ENCODE assay signal across 10 cellular contexts in the genomic region with DNA sequence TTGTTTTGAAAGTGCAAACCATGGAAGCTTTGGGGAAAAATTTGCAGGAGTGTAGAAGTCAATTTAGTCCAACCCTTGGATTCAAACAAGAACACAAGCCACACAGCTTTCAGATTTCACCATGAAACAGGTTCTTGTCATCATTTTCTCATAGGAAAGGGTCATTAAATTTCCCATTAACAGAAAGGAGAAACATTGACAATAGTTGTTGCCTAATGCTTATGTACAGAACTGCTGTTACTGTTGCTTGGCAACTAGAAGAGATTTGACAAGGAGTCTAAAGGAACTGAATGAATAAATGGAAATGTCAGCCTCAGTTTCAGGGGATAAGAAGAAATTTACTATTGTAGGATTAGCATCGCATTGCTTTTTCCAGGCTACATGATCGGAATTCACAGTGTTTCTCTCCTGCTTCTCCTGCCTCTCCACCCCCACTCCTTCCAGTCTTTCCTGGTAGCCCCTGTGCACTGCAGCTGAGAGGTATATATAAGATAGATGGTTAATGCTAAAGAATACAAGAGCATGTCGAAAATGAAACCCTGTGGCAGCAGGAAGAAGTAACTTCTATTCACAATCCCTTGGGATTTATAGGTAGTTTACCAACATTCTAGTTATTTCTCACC.
DNase-seq lines count a peak whose midpoint lies in the region; ATAC-seq and TF ChIP-seq lines count a peak whose summit lies in the region.
"Had no signal": no experiment of that assay in that cellular context is flagged by ENCODE, and none has a peak within 500 bp of the region (broad histone marks: within the 10 kb centered on the region; RNA-seq: fewer than 3 reads in every experiment).

No MANE protein-coding gene starts in this region.

- H3K79me2 ChIP-seq in GM23248 (ENCODE audit: insufficient read depth), result peaks cover 86% of the 10 kb centered on the region
- peaks cover 75% of the 10 kb centered on the region for H3K79me2 ChIP-seq in PC-3 (ENCODE audit: low read length)
- peaks cover 24% of the 10 kb centered on the region for H3K79me2 ChIP-seq in osteoblast (ENCODE audit: insufficient read depth, low read length)

- 85 to 89% methylated on average over 3 of the region's 3 CpGs for WGBS in GM23248 (ENCODE audit: low coverage in 1 of 2, low lambda C conversion rate in 2 of 2, missing lambda C conversion rate in 2 of 2), 2 experiments

- in situ Hi-C loops in GM23248 (cut with MboI), result no loop called here

- 0 out of 2 replicates have a peak, but pooled peaks cover 3% of the 10 kb centered on the region for H3K36me3 ChIP-seq in GM23248 (ENCODE audit: low read depth)
- H3K36me3 ChIP-seq in PC-3 (ENCODE audit: low read depth, low read length), result peaks cover 34% of the 10 kb centered on the region
- no peaks in the 10 kb centered on the region for H3K36me3 ChIP-seq in osteoblast (ENCODE audit: insufficient read depth, low read length)

- H3K4me2 ChIP-seq in GM23248 (ENCODE audit: unreplicated experiment), result peak overlapping the region; percentile 50
- peak overlapping the region; percentile 15 for H3K4me2 ChIP-seq in PC-3 (ENCODE audit: low read length)
- peak overlapping the region; percentile 15 for H3K4me2 ChIP-seq in osteoblast (ENCODE audit: insufficient read depth, low read length)

- H3F3A ChIP-seq in GM23248 (ENCODE audit: insufficient read depth), result peaks cover 49% of the 10 kb centered on the region
- no peaks in the 10 kb centered on the region for H3F3A ChIP-seq in PC-3 (ENCODE audit: low read length, unreplicated experiment)

- POLR2A ChIA-PET in PC-3 (lab: Charles Lee; ENCODE audit: unreplicated experiment), result no interaction called here

- BruUV-seq in PC-3 (replicated peaks; lab: Mats Ljungman, UMichigan), result no TSS peak

- TF ChIP-seq CTCF in PC-3 (conservative IDR thresholded peaks at IDR 0.05; ENCODE audit: low read depth, low read length) (no peak), epithelial cell of esophagus (IDR thresholded peaks at IDR 0.05; ENCODE audit: insufficient read depth, low read depth, low read length, missing control alignments) (no peak), osteoblast (IDR thresholded peaks at IDR 0.05; ENCODE audit: extremely low read depth, low read depth, low read length) (no peak)

- ATAC-seq in PC-3 (peak; percentile 21; the same call in 1 of the 2 replicates), GM18519 (IDR thresholded peaks at IDR 0.05; ENCODE audit: low FRiP score, unreplicated experiment) (no peak), HG03460 (IDR thresholded peaks at IDR 0.05; ENCODE audit: unreplicated experiment) (no peak)
- ATAC-seq: activated naive CD4-positive, alpha-beta T cell treated with anti-CD3 and anti-CD28 coated beads, Interleukin-2, amount 50 U/mL, for 72 hours had no signal

- no peak overlapping the region for H2AFZ ChIP-seq in GM23248
- H2AFZ ChIP-seq in PC-3 (ENCODE audit: low read length), result no peak overlapping the region
- H2AFZ ChIP-seq in osteoblast (ENCODE audit: low read length), result no peak overlapping the region

- no peaks in the 10 kb centered on the region for H3K27me3 ChIP-seq in GM23248 (replicated peaks; ENCODE audit: insufficient read depth)
- no peaks in the 10 kb centered on the region for H3K27me3 ChIP-seq in PC-3 (ENCODE audit: low read length)
- no peaks in the 10 kb centered on the region for H3K27me3 ChIP-seq in osteoblast (ENCODE audit: insufficient read depth, low read length)

- H3K27ac ChIP-seq in GM23248 (peak overlapping the region; percentile 53), PC-3 (ENCODE audit: low read length) (peak overlapping the region; percentile 79), osteoblast (ENCODE audit: low read depth, low read length) (peak overlapping the region; percentile 40)

- CTCF ChIA-PET in PC-3 (lab: Charles Lee), result no interaction called here

- H3K4me3 ChIP-seq in GM23248 (no peak overlapping the region), PC-3 (ENCODE audit: low read length) (no peak overlapping the region), epithelial cell of esophagus (ENCODE audit: low read length) (no peak overlapping the region), osteoblast (ENCODE audit: insufficient read depth, low read length) (no peak overlapping the region)

- H4K20me1 ChIP-seq in GM23248 (ENCODE audit: insufficient read depth), result no peaks in the 10 kb centered on the region
- no peaks in the 10 kb centered on the region for H4K20me1 ChIP-seq in PC-3 (ENCODE audit: low read length)
- H4K20me1 ChIP-seq in osteoblast (ENCODE audit: insufficient read depth, low read length), result no peaks in the 10 kb centered on the region

- no peak overlapping the region for H3K9ac ChIP-seq in GM23248
- peak overlapping the region; percentile 19 for H3K9ac ChIP-seq in PC-3 (ENCODE audit: low read length)

- H3K9me3 ChIP-seq in GM23248 (ENCODE audit: low read depth) (no peaks in the 10 kb centered on the region), PC-3 (ENCODE audit: low read length) (no peaks in the 10 kb centered on the region), osteoblast (ENCODE audit: low read depth, low read length) (no peaks in the 10 kb centered on the region)

- no peaks in the 10 kb centered on the region; the same call in none of the 2 replicates for H3K9me2 ChIP-seq in GM23248 (ENCODE audit: insufficient read depth)
- H3K9me2 ChIP-seq in PC-3 (replicated peaks; ENCODE audit: low read length), result no peaks in the 10 kb centered on the region

- intact Hi-C loops in PC-3 (cut with micrococcal nuclease), result no loop called here

- peak; percentile 57 for DNase-seq in GM23248
- peak; percentile 45 for DNase-seq in PC-3
- DNase-seq in epithelial cell of esophagus (ENCODE audit: low read depth), result peak; percentile 32
- DNase-seq in osteoblast (ENCODE audit: insufficient read length, low spot score, missing footprints), result no peak
- DNase-seq in islet precursor cell, result no peak
- DNase-seq: stimulated activated CD4-positive, alpha-beta T cell treated with anti-CD3 and anti-CD28 coated beads, Interleukin-4, amount 100 ng/mL, for 24 hours; substantia nigra had no signal

- H3K4me1 ChIP-seq in GM23248 (ENCODE audit: insufficient read depth) (peaks cover 34% of the 10 kb centered on the region), PC-3 (ENCODE audit: insufficient read depth, low read length) (peaks cover 42% of the 10 kb centered on the region), osteoblast (ENCODE audit: insufficient read depth, low read length) (peaks cover 21% of the 10 kb centered on the region)

Comparison
In these comparisons a context has a peak if more than half of its experiments do, and no peak if none do; other contexts are left out.
1. DNase-seq: peak in GM23248 (single experiment), PC-3 (single experiment) and epithelial cell of esophagus (single experiment); none in osteoblast (single experiment) and islet precursor cell (single experiment).
2. Peak in every context shown above with its lines, with median percentiles within 50 percentile points of each other: H3K27ac ChIP-seq and H3K4me2 ChIP-seq.